33 cellular contexts compared by ENCODE assay signal in the genomic region with DNA sequence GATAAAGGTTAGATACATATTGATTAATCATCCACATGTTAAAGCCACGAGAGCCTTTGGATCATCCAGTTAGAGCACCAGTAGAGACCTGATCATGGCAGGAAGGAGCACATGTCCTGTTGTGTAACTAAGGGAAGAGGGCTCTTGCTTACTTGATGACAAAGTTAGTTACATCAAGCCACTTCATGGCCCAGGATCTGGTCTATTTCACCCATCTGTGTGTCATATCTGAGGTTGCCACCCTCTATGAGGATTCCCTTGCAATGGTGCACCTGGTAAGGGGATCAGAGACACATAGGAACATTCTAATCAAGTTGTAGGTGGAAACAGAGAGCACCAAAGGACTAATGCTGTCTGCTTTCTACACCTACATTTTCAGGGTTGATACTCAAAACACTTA.
"Had no signal": no experiment of that assay in that cellular context is flagged by ENCODE, and none has a peak within 500 bp of the region (broad histone marks: within the 10 kb centered on the region; RNA-seq: fewer than 3 reads in every experiment).

No MANE protein-coding gene starts in this region.

- H3K9ac ChIP-seq: SK-N-SH had no signal

- FAIRE-seq: TTC549 had no signal

- H3K27me3 ChIP-seq: ascending aorta, cardiac muscle cell, MG63, Peyer's patch, SJSA1 had no signal

- H3K4me2 ChIP-seq: SK-N-SH had no signal

- ATAC-seq: activated CD8-positive, alpha-beta T cell treated with anti-CD3 and anti-CD28 coated beads, Interleukin-2, amount 10 ng/mL, durations not matched to agents 7 days and 5 days; PC-3 had no signal

- DNase-seq: activated CD4-positive, alpha-beta T cell treated with anti-CD3 and anti-CD28 coated beads for 1 hour; activated CD4-positive, alpha-beta T cell treated with anti-CD3 and anti-CD28 coated beads, Interleukin-2, amount 10 ng/mL, durations not matched to agents 7 days and 5 days; activated CD4-positive, alpha-beta T cell treated with anti-CD3 and anti-CD28 coated beads, Interleukin-2, amount 50 U/mL, for 48 hours; activated CD8-positive, alpha-beta T cell treated with anti-CD3 and anti-CD28 coated beads, Interleukin-2, amount 10 ng/mL, durations not matched to agents 7 days and 5 days; activated gamma-delta T cell treated with Interleukin-2 at 50 U/mL for 16 hours; activated naive CD4-positive, alpha-beta T cell treated with anti-CD3 and anti-CD28 coated beads for 36 hours; amygdala; Kasumi-1; KG1; MG63; NCI-H1048; NCI-H1105 treated with DMSO at 0.1 percent for 48 hours; NCI-H1436 treated with DMSO at 0.1 percent for 48 hours; NCI-H1694 treated with DMSO at 0.1 percent for 48 hours; NCI-H2029 treated with DMSO at 0.1 percent for 48 hours; NCI-H2107; NCI-H2171; NCI-H510A; NCI-H526; NCI-H748 treated with DMSO at 0.1 percent for 48 hours; NK-92 treated with Interleukin-12 subunit alpha and Interleukin-12 subunit beta, amount 100 ng/mL, for 24 hours; PC-3; Peyer's patch; RPMI8226; SHP77 treated with DMSO at 0.1 percent for 48 hours; SK-N-SH had no signal

- H3K27ac Mint-ChIP-seq: activated CD4-positive, alpha-beta T cell treated with anti-CD3 and anti-CD28 coated beads, Interleukin-2, amount 10 ng/mL, durations not matched to agents 7 days and 5 days; activated CD8-positive, alpha-beta T cell treated with anti-CD3 and anti-CD28 coated beads, Interleukin-2, amount 10 ng/mL, durations not matched to agents 7 days and 5 days; activated naive CD4-positive, alpha-beta T cell treated with anti-CD3 and anti-CD28 coated beads for 36 hours; T-helper 1 cell treated with Interleukin-12 subunit alpha and Interleukin-12 subunit beta and Interleukin-4 antibody, amounts not matched to agents 30 μg/mL and 1 μg/mL, for 36 hours; T-helper 2 cell treated with Interferon-gamma antibody and Interleukin-4, amounts not matched to agents 5 μg/mL and 100 μg/mL, for 36 hours had no signal

- H3K36me3 ChIP-seq: ascending aorta, cardiac muscle cell, Peyer's patch had no signal

- H3K4me3 ChIP-seq: ascending aorta, cardiac muscle cell, MG63, Peyer's patch, SJSA1 had no signal

- H3K27ac ChIP-seq: ascending aorta, cardiac muscle cell, Peyer's patch, SJSA1 had no signal

- H3K4me3 Mint-ChIP-seq: activated CD4-positive, alpha-beta T cell treated with anti-CD3 and anti-CD28 coated beads, Interleukin-2, amount 10 ng/mL, durations not matched to agents 7 days and 5 days; activated CD8-positive, alpha-beta T cell treated with anti-CD3 and anti-CD28 coated beads, Interleukin-2, amount 10 ng/mL, durations not matched to agents 7 days and 5 days; activated naive CD4-positive, alpha-beta T cell treated with anti-CD3 and anti-CD28 coated beads for 36 hours; central memory CD8-positive, alpha-beta T cell; T-helper 1 cell treated with Interleukin-12 subunit alpha and Interleukin-12 subunit beta and Interleukin-4 antibody, amounts not matched to agents 30 μg/mL and 1 μg/mL, for 36 hours; T-helper 2 cell treated with Interferon-gamma antibody and Interleukin-4, amounts not matched to agents 5 μg/mL and 100 μg/mL, for 36 hours had no signal

- H3K9me3 ChIP-seq: Peyer's patch, SJSA1 had no signal

- H3K27me3 Mint-ChIP-seq: activated CD4-positive, alpha-beta T cell treated with anti-CD3 and anti-CD28 coated beads, Interleukin-2, amount 10 ng/mL, durations not matched to agents 7 days and 5 days; central memory CD8-positive, alpha-beta T cell had no signal
